ENCODE assay signal across 17 cellular contexts in the genomic region with DNA sequence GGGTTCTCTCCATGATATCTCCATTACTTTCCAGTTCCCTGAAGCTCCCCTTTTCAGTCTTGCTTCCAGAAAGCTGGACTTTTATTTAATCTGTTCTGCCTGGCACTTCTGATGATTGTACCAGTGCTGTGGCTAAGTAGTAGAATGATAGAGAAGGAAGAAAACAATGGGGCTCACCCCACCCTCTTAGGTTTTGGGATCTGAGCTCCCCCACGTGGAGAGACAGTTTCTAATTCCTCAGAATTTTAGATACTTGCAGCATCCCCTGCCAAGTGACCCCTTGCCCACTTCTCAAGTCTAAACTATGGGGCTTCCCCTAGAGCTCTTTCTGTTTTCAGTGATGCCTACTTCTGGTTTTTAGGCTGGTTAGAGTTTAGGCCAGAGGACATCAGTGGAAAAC.
DNase-seq lines count a peak whose midpoint lies in the region; ATAC-seq and TF ChIP-seq lines count a peak whose summit lies in the region.
"Had no signal": no experiment of that assay in that cellular context is flagged by ENCODE, and none has a peak within 500 bp of the region (broad histone marks: within the 10 kb centered on the region; RNA-seq: fewer than 3 reads in every experiment).

No MANE protein-coding gene starts in this region.

- no peak overlapping the region for H2BK15ac ChIP-seq in IMR-90 (ENCODE audit: low read depth, low read length)
- H2BK15ac ChIP-seq in mesendoderm (replicated peaks; ENCODE audit: low read depth), result no peak overlapping the region

- H3K36me3 ChIP-seq in IMR-90 (ENCODE audit: control insufficient read depth, insufficient read depth, low read length), result no peaks in the 10 kb centered on the region
- H3K36me3 ChIP-seq in brain microvascular endothelial cell (replicated peaks), result no peaks in the 10 kb centered on the region
- H3K36me3 ChIP-seq in mesendoderm (ENCODE audit: control insufficient read depth, insufficient read depth, low read length), result no peaks in the 10 kb centered on the region
- H3K36me3 ChIP-seq: BLaER1 treated with 17β-estradiol and CSF1 and Interleukin-3, amounts not matched to agents 10 nM and 100 nM; prostate gland had no signal

- H3K27ac ChIP-seq in IMR-90 (ENCODE audit: insufficient read depth, low read length) (no peak overlapping the region), brain microvascular endothelial cell (no peak overlapping the region), mesendoderm (ENCODE audit: low read depth, low read length) (no peak overlapping the region)
- H3K27ac ChIP-seq: BLaER1 treated with 17β-estradiol and CSF1 and Interleukin-3, amounts not matched to agents 10 nM and 100 nM; dorsolateral prefrontal cortex; prostate gland had no signal

- no peaks in the 10 kb centered on the region for H4K20me1 ChIP-seq in IMR-90 (ENCODE audit: insufficient read depth, low read length)
- H4K20me1 ChIP-seq: BLaER1 treated with 17β-estradiol and CSF1 and Interleukin-3, amounts not matched to agents 10 nM and 100 nM had no signal

- in situ Hi-C loops in IMR-90 (cut with MboI; ENCODE audit: low sequenced_read_pairs), result loop anchor here (10.0 to 25.0 kb wide), 7 partner anchors 323 to 1098 kb away; no protein-coding TSS in a partner anchor
- in situ Hi-C loops in brain microvascular endothelial cell (cut with HindIII; ENCODE audit: low pct_ligation_motif_present, low sequenced_read_pairs), result no loop called here

- H2AK9ac ChIP-seq in IMR-90 (replicated peaks; ENCODE audit: low read depth, low read length, poor library complexity), result no peak overlapping the region

- POLR2A ChIA-PET in IMR-90 (lab: Charles Lee; ENCODE audit: unreplicated experiment), result no interaction called here

- DNase-seq in AG20443 (ENCODE audit: low spot score) (peak; percentile 28), IMR-90 (no peak), brain microvascular endothelial cell (no peak), mesendoderm (peak; percentile 54), T-helper 9 cell (no peak), GOT3 (lab: John Stamatoyannopoulos, UW) (no peak)
- no peak for DNase-seq in activated T-cell treated with anti-CD3 and anti-CD28 coated beads, Interleukin-2, amount 50 U/mL, for 48 hours
- DNase-seq: activated CD4-positive, alpha-beta T cell treated with anti-CD3 and anti-CD28 coated beads, Interleukin-2, amount 50 U/mL, for 4 hours; amniotic stem cell; dorsolateral prefrontal cortex; left cardiac atrium; NCI-H1436 treated with DMSO at 0.1 percent for 48 hours; NCI-H69; RPMI8226 had no signal

- no peak overlapping the region for H2BK120ac ChIP-seq in IMR-90 (ENCODE audit: low read depth, low read length)
- no peak overlapping the region for H2BK120ac ChIP-seq in mesendoderm (ENCODE audit: low read depth, low read length)

- no TSS peak for BruUV-seq in IMR-90 (replicated peaks; lab: Mats Ljungman, UMichigan)

- H2AK5ac ChIP-seq in IMR-90 (ENCODE audit: low read depth, low read length), result no peak overlapping the region
- peak overlapping the region; percentile 41 for H2AK5ac ChIP-seq in mesendoderm (ENCODE audit: low read length)

- no peaks in the 10 kb centered on the region; the same call in 1 of the 2 replicates for H3K27me3 ChIP-seq in IMR-90 (ENCODE audit: control insufficient read depth, insufficient read depth, low read length)
- H3K27me3 ChIP-seq in brain microvascular endothelial cell (replicated peaks), result no peaks in the 10 kb centered on the region
- no peaks in the 10 kb centered on the region for H3K27me3 ChIP-seq in mesendoderm (ENCODE audit: insufficient read depth, low read length, poor library complexity)
- H3K27me3 ChIP-seq: BLaER1 treated with 17β-estradiol and CSF1 and Interleukin-3, amounts not matched to agents 10 nM and 100 nM; dorsolateral prefrontal cortex had no signal

- ATAC-seq in IMR-90 (ENCODE audit: low read depth), result peak; percentile 69
- ATAC-seq in HG02798 (IDR thresholded peaks at IDR 0.05; ENCODE audit: poor library complexity, unreplicated experiment), result no peak
- ATAC-seq: left cardiac atrium had no signal

- no peak overlapping the region for H3K4me3 ChIP-seq in IMR-90 (ENCODE audit: insufficient read depth, low read depth, low read length)
- H3K4me3 ChIP-seq in brain microvascular endothelial cell (ENCODE audit: low read depth, low read length), result no peak overlapping the region
- H3K4me3 ChIP-seq in mesendoderm (ENCODE audit: low read length), result no peak overlapping the region
- H3K4me3 ChIP-seq: BLaER1 treated with 17β-estradiol and CSF1 and Interleukin-3, amounts not matched to agents 10 nM and 100 nM; dorsolateral prefrontal cortex; prostate gland had no signal

- intact Hi-C loops in IMR-90 (cut with micrococcal nuclease), result loop anchor here (5.0 kb wide), 3 partner anchors 158 to 1108 kb away; no protein-coding TSS in a partner anchor

- H2AFZ ChIP-seq in IMR-90 (replicated peaks; ENCODE audit: low read length, poor library complexity), result no peak overlapping the region

- H3K9ac ChIP-seq in IMR-90 (ENCODE audit: low read depth, low read length) (no peak overlapping the region), mesendoderm (ENCODE audit: low read length) (no peak overlapping the region)
- H3K9ac ChIP-seq: BLaER1 treated with 17β-estradiol and CSF1 and Interleukin-3, amounts not matched to agents 10 nM and 100 nM had no signal

- H3K79me1 ChIP-seq in IMR-90 (ENCODE audit: low read depth in 1 of 2, low read length in 2 of 2), result no peaks in the 10 kb centered on the region
- no peaks in the 10 kb centered on the region for H3K79me1 ChIP-seq in mesendoderm (ENCODE audit: low read length)

- H3K79me2 ChIP-seq in mesendoderm (ENCODE audit: control insufficient read depth, insufficient read depth, low read length), result no peaks in the 10 kb centered on the region

- H2BK20ac ChIP-seq in IMR-90 (ENCODE audit: low read depth, low read length), result no peak overlapping the region

- H4K8ac ChIP-seq in IMR-90 (ENCODE audit: low read depth in 2 of 2, low read length in 2 of 2) (no peak overlapping the region), mesendoderm (ENCODE audit: low read depth, low read length) (no peak overlapping the region)

- H3K14ac ChIP-seq in IMR-90 (replicated peaks; ENCODE audit: low read depth, low read length), result no peak overlapping the region

- H4K5ac ChIP-seq in IMR-90 (ENCODE audit: low read depth, low read length), result no peak overlapping the region
- no peak overlapping the region for H4K5ac ChIP-seq in mesendoderm (ENCODE audit: low read length)

- TF ChIP-seq CTCF in IMR-90 (conservative IDR thresholded peaks at IDR 0.05; ENCODE audit: low read depth, low read length), result 0 out of 2 replicates have a peak, but pooled peaks have one; percentile 23
- peak; percentile 37 for TF ChIP-seq CTCF in brain microvascular endothelial cell (IDR thresholded peaks at IDR 0.05; ENCODE audit: low read depth, low read length, missing control alignments)

- no peaks in the 10 kb centered on the region for H3K9me3 ChIP-seq in IMR-90 (ENCODE audit: control insufficient read depth, insufficient read depth, low read length)
- H3K9me3 ChIP-seq: BLaER1 treated with 17β-estradiol and CSF1 and Interleukin-3, amounts not matched to agents 10 nM and 100 nM; prostate gland had no signal

- dilution Hi-C loops in IMR-90 (cut with HindIII; ENCODE audit: low sequenced_read_pairs, unreplicated experiment), result no loop called here

- H3K56ac ChIP-seq in IMR-90 (ENCODE audit: extremely low read depth, insufficient read depth, low read length), result no peak overlapping the region
- no peak overlapping the region for H3K56ac ChIP-seq in mesendoderm (ENCODE audit: low read length)

- H2BK5ac ChIP-seq in IMR-90 (ENCODE audit: low read depth, low read length, poor library complexity, severe bottlenecking), result no peak overlapping the region
- no peak overlapping the region for H2BK5ac ChIP-seq in mesendoderm (ENCODE audit: low read length)

- TF ChIP-seq POLR2A in IMR-90 (IDR thresholded peaks at IDR 0.05; ENCODE audit: low read depth, low read length), result no peak

- no CpG with 5 or more reads among the region's 1 CpG for WGBS in IMR-90 (ENCODE audit: extremely low coverage in 2 of 2, insufficient read length in 1 of 2), 2 experiments
- no CpG with 5 or more reads among the region's 1 CpG for WGBS in mesendoderm (ENCODE audit: extremely low coverage, insufficient coverage, low lambda C conversion rate)

- H4K91ac ChIP-seq in IMR-90 (ENCODE audit: insufficient read depth, low read depth, low read length), result no peak overlapping the region

- no peaks in the 10 kb centered on the region for H3K9me1 ChIP-seq in IMR-90 (ENCODE audit: insufficient read depth, low read length)

- TF ChIP-seq RAD21 in IMR-90 (IDR thresholded peaks at IDR 0.05; ENCODE audit: low read length), result peak; percentile 22; the same call in 1 of the 2 replicates

- no peak overlapping the region for H3K18ac ChIP-seq in IMR-90 (ENCODE audit: low read depth, low read length)
- H3K18ac ChIP-seq in mesendoderm (ENCODE audit: low read length), result peak overlapping the region; percentile 8

- H3K23ac ChIP-seq in IMR-90 (ENCODE audit: low read depth, low read length), result no peak overlapping the region
- H3K23ac ChIP-seq in mesendoderm (ENCODE audit: low read length), result no peak overlapping the region

- H3K4me1 ChIP-seq in IMR-90 (ENCODE audit: control insufficient read depth, insufficient read depth, low read length) (no peaks in the 10 kb centered on the region), mesendoderm (ENCODE audit: control insufficient read depth, low read depth, low read length) (no peaks in the 10 kb centered on the region)
- H3K4me1 ChIP-seq: BLaER1 treated with 17β-estradiol and CSF1 and Interleukin-3, amounts not matched to agents 10 nM and 100 nM; prostate gland had no signal

- CTCF ChIA-PET in IMR-90 (lab: Yijun Ruan, JAX), result interaction anchor here (0.6 to 0.8 kb wide), 3 partner anchors 14 to 481 kb away, joined by 3 read pairs; no protein-coding TSS in a partner anchor

- H3K4me2 ChIP-seq in IMR-90 (ENCODE audit: low read depth, low read length) (no peak overlapping the region), mesendoderm (ENCODE audit: low read length) (no peak overlapping the region)
- H3K4me2 ChIP-seq: BLaER1 treated with 17β-estradiol and CSF1 and Interleukin-3, amounts not matched to agents 10 nM and 100 nM had no signal

- H3K4ac ChIP-seq in IMR-90 (ENCODE audit: low read depth, low read length), result no peak overlapping the region
- H3K4ac ChIP-seq in mesendoderm (ENCODE audit: low read depth, low read length), result no peak overlapping the region

TF ChIP-seq in IMR-90, 13 proteins besides CTCF, POLR2A, EP300 and RAD21:
- TF ChIP-seq USF2 (IDR thresholded peaks at IDR 0.05; ENCODE audit: low read depth, low read length) (no peak), CEBPB (IDR thresholded peaks at IDR 0.05; ENCODE audit: low read depth, low read length) (no peak), MAFK (IDR thresholded peaks at IDR 0.05; ENCODE audit: low read depth, low read length) (no peak), RFX5 (IDR thresholded peaks at IDR 0.05; ENCODE audit: low read depth, low read length) (no peak)

Comparison
In these comparisons a context has a peak if more than half of its experiments do, and no peak if none do; other contexts are left out.
1. DNase-seq: peak in AG20443 (single experiment) and mesendoderm (single experiment); none in IMR-90 (single experiment), brain microvascular endothelial cell (single experiment), activated T-cell treated with anti-CD3 and anti-CD28 coated beads, Interleukin-2, amount 50 U/mL, for 48 hours (0 of 2), T-helper 9 cell (single experiment) and GOT3 (single experiment).